ENCODE assay signal across 9 cellular contexts in the genomic region with DNA sequence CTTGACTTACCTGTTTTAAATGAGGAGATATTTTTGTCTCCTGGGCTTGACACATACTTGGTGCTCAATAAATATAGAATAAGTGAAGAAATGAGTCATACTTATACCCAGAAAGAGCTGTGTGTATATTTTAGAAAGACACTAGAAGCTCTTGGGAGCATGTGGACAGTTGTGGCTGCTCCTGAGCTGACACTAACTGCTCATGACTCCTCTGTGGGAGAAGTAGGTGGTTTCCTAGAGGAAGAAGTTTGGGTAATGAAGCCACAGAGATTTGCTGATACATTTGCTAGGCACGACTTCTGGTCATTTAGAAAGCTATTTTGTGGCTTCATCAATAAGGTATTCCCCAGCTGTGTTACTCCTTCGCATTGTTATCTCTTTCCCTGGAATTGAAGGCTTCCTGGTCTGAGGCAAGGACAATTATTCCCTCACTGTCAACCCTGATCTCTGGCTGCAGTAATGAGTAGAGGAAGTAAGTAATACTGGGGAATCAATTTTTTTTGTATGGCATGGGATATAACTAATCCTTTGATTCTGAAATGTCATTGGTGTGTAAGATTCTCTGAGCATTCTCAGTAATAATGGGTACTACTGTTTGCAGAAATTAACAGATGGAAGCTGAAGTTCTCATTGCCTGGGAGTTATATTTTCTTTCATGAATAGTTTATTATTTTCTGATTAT.
DNase-seq lines count a peak whose midpoint lies in the region; ATAC-seq, FAIRE-seq and TF ChIP-seq lines count a peak whose summit lies in the region.
"Had no signal": no experiment of that assay in that cellular context is flagged by ENCODE, and none has a peak within 500 bp of the region (broad histone marks: within the 10 kb centered on the region; RNA-seq: fewer than 3 reads in every experiment).

No MANE protein-coding gene starts in this region.

- peaks cover 66% of the 10 kb centered on the region for H3K79me2 ChIP-seq in astrocyte (ENCODE audit: insufficient read depth, low read length)

- H3K9me3 Mint-ChIP-seq in astrocyte (ENCODE audit: unreplicated experiment) (no peaks in the 10 kb centered on the region), mesothelial cell of epicardium (peaks cover 3% of the 10 kb centered on the region)

- no peaks in the 10 kb centered on the region for H3K36me3 ChIP-seq in astrocyte (ENCODE audit: insufficient read depth, low read length)

- H3K9me3 ChIP-seq in astrocyte (ENCODE audit: insufficient read depth, low read depth, low read length): no peaks in the 10 kb centered on the region

- peaks cover 52% of the 10 kb centered on the region for H3K4me1 ChIP-seq in astrocyte (ENCODE audit: insufficient read depth, low read length)

- H3K27ac Mint-ChIP-seq in astrocyte (ENCODE audit: unreplicated experiment) (peak overlapping the region; percentile 87), mesothelial cell of epicardium (no peak overlapping the region)

- no peaks in the 10 kb centered on the region for H3K36me3 Mint-ChIP-seq in astrocyte (ENCODE audit: low read depth, unreplicated experiment)
- H3K36me3 Mint-ChIP-seq in mesothelial cell of epicardium: no peaks in the 10 kb centered on the region

- peak; percentile 84 for ATAC-seq in GM19351 (IDR thresholded peaks at IDR 0.05; ENCODE audit: unreplicated experiment)
- peak; percentile 92 for ATAC-seq in HG03097 (IDR thresholded peaks at IDR 0.05; ENCODE audit: low FRiP score, unreplicated experiment)
- ATAC-seq in HG03139 (IDR thresholded peaks at IDR 0.05; ENCODE audit: unreplicated experiment): no peak

- peak overlapping the region; percentile 63 for H3K4me3 ChIP-seq in astrocyte (ENCODE audit: insufficient read depth, low read depth, low read length)

- peak overlapping the region; percentile 83 for H3K4me2 ChIP-seq in astrocyte (ENCODE audit: low read length)

- H3K27ac ChIP-seq in astrocyte (ENCODE audit: low read depth, low read length): peak overlapping the region; percentile 84

- H2AFZ ChIP-seq in astrocyte (ENCODE audit: low read depth, low read length): no peak overlapping the region

- TF ChIP-seq CTCF in astrocyte (IDR thresholded peaks at IDR 0.05; ENCODE audit: insufficient read depth, low read depth, low read length) (no peak), mesothelial cell of epicardium (IDR thresholded peaks at IDR 0.05; ENCODE audit: unreplicated experiment) (no peak)

- FAIRE-seq in astrocyte (lab: Jason Lieb, UNC): peak; percentile 99

- H3K4me3 Mint-ChIP-seq in astrocyte (ENCODE audit: unreplicated experiment) (peak overlapping the region; percentile 81), mesothelial cell of epicardium (no peak overlapping the region)

- no peaks in the 10 kb centered on the region for H3K27me3 ChIP-seq in astrocyte (ENCODE audit: insufficient read depth, low read length)

- peak overlapping the region; percentile 81 for H3K9ac ChIP-seq in astrocyte (ENCODE audit: low read length)

- no peaks in the 10 kb centered on the region for H4K20me1 ChIP-seq in astrocyte (ENCODE audit: insufficient read depth, low read length)

- no peaks in the 10 kb centered on the region for H3K27me3 Mint-ChIP-seq in astrocyte (ENCODE audit: low read depth, unreplicated experiment)
- H3K27me3 Mint-ChIP-seq in mesothelial cell of epicardium (ENCODE audit: low read depth): no peaks in the 10 kb centered on the region

- DNase-seq in AG08395 (ENCODE audit: low spot score) (peak; percentile 65), astrocyte (ENCODE audit: low read depth) (peak; percentile 98), mesothelial cell of epicardium (ENCODE audit: low spot score in 2 of 2, unreplicated experiment in 2 of 2) (no peak), C1 segment of cervical spinal cord (lab: John Stamatoyannopoulos, UW) (no peak), HuH-7.5 (ENCODE audit: low spot score) (no peak)
- DNase-seq: DMS79 had no signal

- peaks cover 56% of the 10 kb centered on the region for H3K4me1 Mint-ChIP-seq in astrocyte (ENCODE audit: low read depth, unreplicated experiment)
- H3K4me1 Mint-ChIP-seq in mesothelial cell of epicardium: peaks cover 15% of the 10 kb centered on the region

Comparison
In these comparisons a context has a peak if more than half of its experiments do, and no peak if none do; other contexts are left out.
1. DNase-seq: peak in AG08395 (single experiment) and astrocyte (single experiment); none in mesothelial cell of epicardium (0 of 2), C1 segment of cervical spinal cord (0 of 14) and HuH-7.5 (single experiment).